ENCODE assay signal across 1 cellular context in the genomic region with DNA sequence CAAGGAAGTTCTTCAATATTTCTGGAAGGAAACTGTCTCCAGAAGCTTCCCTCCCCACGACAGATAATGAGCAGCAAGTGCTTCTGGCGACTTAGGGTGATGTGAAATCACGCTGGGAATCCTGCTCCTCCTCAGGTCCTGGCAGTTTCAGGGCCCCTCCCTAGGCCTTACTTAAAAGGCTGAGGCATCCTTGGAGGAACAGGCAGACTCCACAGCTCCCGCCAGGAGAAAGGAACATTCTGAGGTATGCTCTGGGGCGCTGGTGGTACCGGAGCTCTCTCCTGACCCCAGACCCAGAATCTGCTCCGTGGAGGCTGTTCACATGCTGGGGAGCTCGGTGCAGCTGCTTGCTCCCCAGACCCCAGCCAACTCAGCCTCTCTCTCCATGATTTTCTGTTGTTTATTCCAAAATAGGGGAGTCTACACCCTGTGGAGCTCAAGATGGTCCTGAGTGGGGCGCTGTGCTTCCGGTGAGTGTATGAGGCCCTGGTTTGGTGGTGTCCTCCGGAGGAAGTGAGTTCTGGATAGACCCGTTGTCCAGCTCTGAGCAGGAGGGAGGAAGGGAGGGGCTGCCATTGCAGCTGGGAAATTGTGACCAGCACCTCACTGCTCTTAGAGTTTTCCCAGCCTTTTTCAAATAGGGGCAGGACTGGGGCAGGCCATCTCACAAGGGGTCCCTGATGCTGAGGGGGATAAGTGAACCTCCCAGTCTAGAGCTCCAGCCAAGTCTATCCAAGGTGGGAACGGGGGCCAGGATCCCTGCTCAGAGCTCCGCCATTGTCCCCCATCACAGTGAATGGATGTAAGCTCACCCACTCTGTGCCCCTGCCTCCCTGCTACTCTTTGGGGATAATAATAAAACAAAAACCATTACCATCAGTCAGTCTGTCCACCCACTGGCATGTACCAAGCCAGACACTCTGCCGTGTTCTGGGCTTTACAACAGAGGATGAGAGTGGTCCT.
TF ChIP-seq lines count a peak whose summit lies in the region.

TSS of gene IL36RN (plus strand) at position 201 of the 963 bp plus-strand sequence. CDS start at position 442, 241 bp downstream.

TF ChIP-seq in HEK293, 187 proteins besides CTCF, POLR2A, EP300 and RAD21:
- TF ChIP-seq PRDM4 (tag by site-specific recombination; IDR thresholded peaks at IDR 0.05) (peak; percentile 47; the same call in 1 of the 2 replicates), ZNF777 (tag by site-specific recombination; IDR thresholded peaks at IDR 0.05; ENCODE audit: borderline replicate concordance) (no peak)
